ENCODE assay signal across 1 cellular context in the genomic region with DNA sequence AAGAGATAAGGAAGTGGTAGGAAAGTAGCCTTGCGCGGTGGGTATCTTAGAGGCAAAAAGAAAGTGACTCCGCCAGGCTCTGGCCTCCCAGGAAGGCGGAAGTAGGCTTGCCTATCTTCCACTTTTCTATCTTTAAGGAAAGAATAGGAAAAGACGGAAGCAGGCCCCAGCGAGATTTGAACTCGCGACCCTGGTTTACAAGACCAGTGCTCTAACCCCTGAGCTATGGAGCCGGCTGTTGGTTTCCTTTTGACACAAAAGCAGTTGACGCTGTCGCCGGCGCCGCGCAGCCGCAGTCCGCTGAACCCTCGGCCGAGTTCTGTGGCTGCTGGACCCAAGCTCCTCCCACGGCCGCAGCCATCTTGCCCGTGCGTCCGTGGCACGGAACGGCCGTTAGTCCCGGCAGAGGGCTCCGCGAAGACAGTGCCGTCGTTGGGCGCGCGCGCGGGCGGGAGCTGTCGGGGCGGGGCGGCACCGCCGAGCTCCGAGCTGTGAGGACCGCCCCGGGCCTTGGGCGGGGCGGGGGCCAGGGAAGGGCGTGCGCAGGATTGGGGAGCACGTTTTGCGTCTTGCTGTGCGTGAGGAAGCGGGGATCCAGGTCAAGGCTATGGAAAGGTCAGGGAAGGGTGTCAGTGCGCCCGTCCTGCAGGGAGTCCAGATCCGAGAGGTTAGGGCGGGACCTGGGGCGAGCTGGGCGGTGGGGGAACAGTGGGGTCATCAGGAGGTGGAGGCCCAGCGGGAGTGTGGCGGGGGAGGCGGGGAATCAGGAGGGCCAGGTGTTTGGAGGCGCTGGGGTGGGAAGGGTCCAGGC.
A peak's percentile ranks its signal among the peaks of the same experiment; 100 is the strongest.
TF ChIP-seq lines count a peak whose summit lies in the region.

No MANE protein-coding gene starts in this region.

TF ChIP-seq in HepG2, 621 proteins besides CTCF, POLR2A, EP300 and RAD21 (continued from another document and continues in another):
- TF ChIP-seq, protein P1, sequence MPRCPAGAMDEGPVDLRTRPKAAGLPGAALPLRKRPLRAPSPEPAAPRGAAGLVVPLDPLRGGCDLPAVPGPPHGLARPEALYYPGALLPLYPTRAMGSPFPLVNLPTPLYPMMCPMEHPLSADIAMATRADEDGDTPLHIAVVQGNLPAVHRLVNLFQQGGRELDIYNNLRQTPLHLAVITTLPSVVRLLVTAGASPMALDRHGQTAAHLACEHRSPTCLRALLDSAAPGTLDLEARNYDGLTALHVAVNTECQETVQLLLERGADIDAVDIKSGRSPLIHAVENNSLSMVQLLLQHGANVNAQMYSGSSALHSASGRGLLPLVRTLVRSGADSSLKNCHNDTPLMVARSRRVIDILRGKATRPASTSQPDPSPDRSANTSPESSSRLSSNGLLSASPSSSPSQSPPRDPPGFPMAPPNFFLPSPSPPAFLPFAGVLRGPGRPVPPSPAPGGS (CRISPR knock-in tag; IDR thresholded peaks at IDR 0.05): peak; percentile 39
- TF ChIP-seq ZNF672 (CRISPR knock-in tag; IDR thresholded peaks at IDR 0.05): 0 out of 2 replicates have a peak, but pooled peaks have one; percentile 38
- TF ChIP-seq ZNF883 (CRISPR knock-in tag; IDR thresholded peaks at IDR 0.05; ENCODE audit: not compliant biosample characterization): peak; percentile 80
- no peak for TF ChIP-seq ZNF225 (CRISPR knock-in tag; IDR thresholded peaks at IDR 0.05)
- TF ChIP-seq, protein P2, sequence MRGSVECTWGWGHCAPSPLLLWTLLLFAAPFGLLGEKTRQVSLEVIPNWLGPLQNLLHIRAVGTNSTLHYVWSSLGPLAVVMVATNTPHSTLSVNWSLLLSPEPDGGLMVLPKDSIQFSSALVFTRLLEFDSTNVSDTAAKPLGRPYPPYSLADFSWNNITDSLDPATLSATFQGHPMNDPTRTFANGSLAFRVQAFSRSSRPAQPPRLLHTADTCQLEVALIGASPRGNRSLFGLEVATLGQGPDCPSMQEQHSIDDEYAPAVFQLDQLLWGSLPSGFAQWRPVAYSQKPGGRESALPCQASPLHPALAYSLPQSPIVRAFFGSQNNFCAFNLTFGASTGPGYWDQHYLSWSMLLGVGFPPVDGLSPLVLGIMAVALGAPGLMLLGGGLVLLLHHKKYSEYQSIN (CRISPR knock-in tag; IDR thresholded peaks at IDR 0.05; ENCODE audit: borderline replicate concordance): 0 out of 2 replicates have a peak, but pooled peaks have one; percentile 28
- TF ChIP-seq ZNF83 (CRISPR knock-in tag; IDR thresholded peaks at IDR 0.05; ENCODE audit: borderline replicate concordance): no peak; the same call in 1 of the 2 replicates
- TF ChIP-seq ZNF781 (CRISPR knock-in tag; IDR thresholded peaks at IDR 0.05; ENCODE audit: borderline replicate concordance, not compliant biosample characterization): peak; percentile 63
- no peak for TF ChIP-seq EHMT2 (IDR thresholded peaks at IDR 0.05; ENCODE audit: borderline replicate concordance, low read depth, low read length)
- TF ChIP-seq WIZ (CRISPR knock-in tag; IDR thresholded peaks at IDR 0.05): peak; percentile 59; the same call in 1 of the 2 replicates
- no peak for TF ChIP-seq ZBTB21 (CRISPR knock-in tag; IDR thresholded peaks at IDR 0.05)
- TF ChIP-seq SP1 (IDR thresholded peaks at IDR 0.05): no peak
- TF ChIP-seq SP1 (CRISPR knock-in tag; IDR thresholded peaks at IDR 0.05): peak; percentile 61; the same call in 1 of the 2 replicates
- TF ChIP-seq REPIN1 (CRISPR knock-in tag; IDR thresholded peaks at IDR 0.05; ENCODE audit: borderline replicate concordance, low read depth): peak; percentile 91
- TF ChIP-seq, protein P3, sequence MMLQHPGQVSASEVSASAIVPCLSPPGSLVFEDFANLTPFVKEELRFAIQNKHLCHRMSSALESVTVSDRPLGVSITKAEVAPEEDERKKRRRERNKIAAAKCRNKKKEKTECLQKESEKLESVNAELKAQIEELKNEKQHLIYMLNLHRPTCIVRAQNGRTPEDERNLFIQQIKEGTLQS (CRISPR knock-in tag; IDR thresholded peaks at IDR 0.05): peak; percentile 45; the same call in 1 of the 2 replicates
- no peak for TF ChIP-seq ZBTB20 (CRISPR knock-in tag; IDR thresholded peaks at IDR 0.05; ENCODE audit: borderline replicate concordance, low read depth)
- TF ChIP-seq ZNF446 (CRISPR knock-in tag; IDR thresholded peaks at IDR 0.05): peak; percentile 49; the same call in 1 of the 2 replicates
- TF ChIP-seq TBL1XR1 (IDR thresholded peaks at IDR 0.05; ENCODE audit: borderline replicate concordance, low read length, partially characterized antibody): peak; percentile 58
- TF ChIP-seq ZNF468 (CRISPR knock-in tag; IDR thresholded peaks at IDR 0.05): no peak
- TF ChIP-seq, protein P4, sequence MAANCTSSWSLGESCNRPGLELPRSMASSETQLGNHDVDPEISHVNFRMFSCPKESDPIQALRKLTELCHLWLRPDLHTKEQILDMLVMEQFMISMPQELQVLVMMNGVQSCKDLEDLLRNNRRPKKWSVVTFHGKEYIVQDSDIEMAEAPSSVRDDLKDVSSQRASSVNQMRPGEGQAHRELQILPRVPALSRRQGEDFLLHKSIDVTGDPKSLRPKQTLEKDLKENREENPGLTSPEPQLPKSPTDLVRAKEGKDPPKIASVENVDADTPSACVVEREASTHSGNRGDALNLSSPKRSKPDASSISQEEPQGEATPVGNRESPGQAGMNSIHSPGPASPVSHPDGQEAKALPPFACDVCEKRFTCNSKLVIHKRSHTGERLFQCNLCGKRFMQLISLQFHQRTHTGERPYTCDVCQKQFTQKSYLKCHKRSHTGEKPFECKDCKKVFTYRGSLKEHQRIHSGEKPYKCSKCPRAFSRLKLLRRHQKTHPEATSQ (CRISPR knock-in tag; IDR thresholded peaks at IDR 0.05; ENCODE audit: borderline replicate concordance): peak; percentile 74
- TF ChIP-seq, protein P5, sequence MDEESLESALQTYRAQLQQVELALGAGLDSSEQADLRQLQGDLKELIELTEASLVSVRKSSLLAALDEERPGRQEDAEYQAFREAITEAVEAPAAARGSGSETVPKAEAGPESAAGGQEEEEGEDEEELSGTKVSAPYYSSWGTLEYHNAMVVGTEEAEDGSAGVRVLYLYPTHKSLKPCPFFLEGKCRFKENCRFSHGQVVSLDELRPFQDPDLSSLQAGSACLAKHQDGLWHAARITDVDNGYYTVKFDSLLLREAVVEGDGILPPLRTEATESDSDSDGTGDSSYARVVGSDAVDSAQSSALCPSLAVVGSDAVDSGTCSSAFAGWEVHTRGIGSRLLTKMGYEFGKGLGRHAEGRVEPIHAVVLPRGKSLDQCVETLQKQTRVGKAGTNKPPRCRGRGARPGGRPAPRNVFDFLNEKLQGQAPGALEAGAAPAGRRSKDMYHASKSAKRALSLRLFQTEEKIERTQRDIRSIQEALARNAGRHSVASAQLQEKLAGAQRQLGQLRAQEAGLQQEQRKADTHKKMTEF (CRISPR knock-in tag; IDR thresholded peaks at IDR 0.05): peak; percentile 71; the same call in 1 of the 2 replicates
- TF ChIP-seq, protein P6, sequence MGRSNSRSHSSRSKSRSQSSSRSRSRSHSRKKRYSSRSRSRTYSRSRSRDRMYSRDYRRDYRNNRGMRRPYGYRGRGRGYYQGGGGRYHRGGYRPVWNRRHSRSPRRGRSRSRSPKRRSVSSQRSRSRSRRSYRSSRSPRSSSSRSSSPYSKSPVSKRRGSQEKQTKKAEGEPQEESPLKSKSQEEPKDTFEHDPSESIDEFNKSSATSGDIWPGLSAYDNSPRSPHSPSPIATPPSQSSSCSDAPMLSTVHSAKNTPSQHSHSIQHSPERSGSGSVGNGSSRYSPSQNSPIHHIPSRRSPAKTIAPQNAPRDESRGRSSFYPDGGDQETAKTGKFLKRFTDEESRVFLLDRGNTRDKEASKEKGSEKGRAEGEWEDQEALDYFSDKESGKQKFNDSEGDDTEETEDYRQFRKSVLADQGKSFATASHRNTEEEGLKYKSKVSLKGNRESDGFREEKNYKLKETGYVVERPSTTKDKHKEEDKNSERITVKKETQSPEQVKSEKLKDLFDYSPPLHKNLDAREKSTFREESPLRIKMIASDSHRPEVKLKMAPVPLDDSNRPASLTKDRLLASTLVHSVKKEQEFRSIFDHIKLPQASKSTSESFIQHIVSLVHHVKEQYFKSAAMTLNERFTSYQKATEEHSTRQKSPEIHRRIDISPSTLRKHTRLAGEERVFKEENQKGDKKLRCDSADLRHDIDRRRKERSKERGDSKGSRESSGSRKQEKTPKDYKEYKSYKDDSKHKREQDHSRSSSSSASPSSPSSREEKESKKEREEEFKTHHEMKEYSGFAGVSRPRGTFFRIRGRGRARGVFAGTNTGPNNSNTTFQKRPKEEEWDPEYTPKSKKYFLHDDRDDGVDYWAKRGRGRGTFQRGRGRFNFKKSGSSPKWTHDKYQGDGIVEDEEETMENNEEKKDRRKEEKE (IDR thresholded peaks at IDR 0.05): no peak
- TF ChIP-seq, protein P7, sequence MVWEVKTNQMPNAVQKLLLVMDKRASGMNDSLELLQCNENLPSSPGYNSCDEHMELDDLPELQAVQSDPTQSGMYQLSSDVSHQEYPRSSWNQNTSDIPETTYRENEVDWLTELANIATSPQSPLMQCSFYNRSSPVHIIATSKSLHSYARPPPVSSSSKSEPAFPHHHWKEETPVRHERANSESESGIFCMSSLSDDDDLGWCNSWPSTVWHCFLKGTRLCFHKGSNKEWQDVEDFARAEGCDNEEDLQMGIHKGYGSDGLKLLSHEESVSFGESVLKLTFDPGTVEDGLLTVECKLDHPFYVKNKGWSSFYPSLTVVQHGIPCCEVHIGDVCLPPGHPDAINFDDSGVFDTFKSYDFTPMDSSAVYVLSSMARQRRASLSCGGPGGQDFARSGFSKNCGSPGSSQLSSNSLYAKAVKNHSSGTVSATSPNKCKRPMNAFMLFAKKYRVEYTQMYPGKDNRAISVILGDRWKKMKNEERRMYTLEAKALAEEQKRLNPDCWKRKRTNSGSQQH (CRISPR knock-in tag; IDR thresholded peaks at IDR 0.05; ENCODE audit: low read depth): no peak
- peak; percentile 86 for TF ChIP-seq PHF21A (CRISPR knock-in tag; IDR thresholded peaks at IDR 0.05)
- TF ChIP-seq SIN3A (IDR thresholded peaks at IDR 0.05; ENCODE audit: borderline replicate concordance, low read depth, low read length): peak; percentile 59; the same call in 1 of the 2 replicates
- TF ChIP-seq, protein P8, sequence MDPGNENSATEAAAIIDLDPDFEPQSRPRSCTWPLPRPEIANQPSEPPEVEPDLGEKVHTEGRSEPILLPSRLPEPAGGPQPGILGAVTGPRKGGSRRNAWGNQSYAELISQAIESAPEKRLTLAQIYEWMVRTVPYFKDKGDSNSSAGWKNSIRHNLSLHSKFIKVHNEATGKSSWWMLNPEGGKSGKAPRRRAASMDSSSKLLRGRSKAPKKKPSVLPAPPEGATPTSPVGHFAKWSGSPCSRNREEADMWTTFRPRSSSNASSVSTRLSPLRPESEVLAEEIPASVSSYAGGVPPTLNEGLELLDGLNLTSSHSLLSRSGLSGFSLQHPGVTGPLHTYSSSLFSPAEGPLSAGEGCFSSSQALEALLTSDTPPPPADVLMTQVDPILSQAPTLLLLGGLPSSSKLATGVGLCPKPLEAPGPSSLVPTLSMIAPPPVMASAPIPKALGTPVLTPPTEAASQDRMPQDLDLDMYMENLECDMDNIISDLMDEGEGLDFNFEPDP (CRISPR knock-in tag; conservative IDR thresholded peaks at IDR 0.05): no peak
- TF ChIP-seq CBX1 (IDR thresholded peaks at IDR 0.05; ENCODE audit: low read depth): no peak
- TF ChIP-seq, protein P9, sequence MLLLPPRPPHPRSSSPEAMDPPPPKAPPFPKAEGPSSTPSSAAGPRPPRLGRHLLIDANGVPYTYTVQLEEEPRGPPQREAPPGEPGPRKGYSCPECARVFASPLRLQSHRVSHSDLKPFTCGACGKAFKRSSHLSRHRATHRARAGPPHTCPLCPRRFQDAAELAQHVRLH (CRISPR knock-in tag; IDR thresholded peaks at IDR 0.05; ENCODE audit: borderline replicate concordance, low read depth): peak; percentile 30; the same call in 1 of the 2 replicates
- no peak for TF ChIP-seq KLF9 (CRISPR knock-in tag; IDR thresholded peaks at IDR 0.05; ENCODE audit: low read depth)
- no peak for TF ChIP-seq MYNN (CRISPR knock-in tag; IDR thresholded peaks at IDR 0.05; ENCODE audit: low read depth)
- TF ChIP-seq ZNF788 (CRISPR knock-in tag; IDR thresholded peaks at IDR 0.05; ENCODE audit: borderline replicate concordance): peak; percentile 65; the same call in 1 of the 2 replicates
- TF ChIP-seq ZNF235 (CRISPR knock-in tag; IDR thresholded peaks at IDR 0.05; ENCODE audit: borderline replicate concordance): peak; percentile 70; the same call in 1 of the 2 replicates
- 0 out of 2 replicates have a peak, but pooled peaks have one; percentile 26 for TF ChIP-seq ZBTB3 (CRISPR knock-in tag; IDR thresholded peaks at IDR 0.05; ENCODE audit: borderline replicate concordance, low read depth)
- TF ChIP-seq GATAD2A (CRISPR knock-in tag; IDR thresholded peaks at IDR 0.05): peak; percentile 44; the same call in 1 of the 2 replicates
- TF ChIP-seq, protein P10, sequence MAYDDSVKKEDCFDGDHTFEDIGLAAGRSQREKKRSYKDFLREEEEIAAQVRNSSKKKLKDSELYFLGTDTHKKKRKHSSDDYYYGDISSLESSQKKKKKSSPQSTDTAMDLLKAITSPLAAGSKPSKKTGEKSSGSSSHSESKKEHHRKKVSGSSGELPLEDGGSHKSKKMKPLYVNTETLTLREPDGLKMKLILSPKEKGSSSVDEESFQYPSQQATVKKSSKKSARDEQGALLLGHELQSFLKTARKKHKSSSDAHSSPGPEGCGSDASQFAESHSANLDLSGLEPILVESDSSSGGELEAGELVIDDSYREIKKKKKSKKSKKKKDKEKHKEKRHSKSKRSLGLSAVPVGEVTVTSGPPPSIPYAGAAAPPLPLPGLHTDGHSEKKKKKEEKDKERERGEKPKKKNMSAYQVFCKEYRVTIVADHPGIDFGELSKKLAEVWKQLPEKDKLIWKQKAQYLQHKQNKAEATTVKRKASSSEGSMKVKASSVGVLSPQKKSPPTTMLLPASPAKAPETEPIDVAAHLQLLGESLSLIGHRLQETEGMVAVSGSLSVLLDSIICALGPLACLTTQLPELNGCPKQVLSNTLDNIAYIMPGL (CRISPR knock-in tag; IDR thresholded peaks at IDR 0.05; ENCODE audit: borderline replicate concordance in 1 of 2, low read depth in 1 of 2): peak; percentile 98 to 99
- 0 out of 2 replicates have a peak, but pooled peaks have one; percentile 9 for TF ChIP-seq XBP1 (CRISPR knock-in tag; IDR thresholded peaks at IDR 0.05)
- TF ChIP-seq, protein P11, sequence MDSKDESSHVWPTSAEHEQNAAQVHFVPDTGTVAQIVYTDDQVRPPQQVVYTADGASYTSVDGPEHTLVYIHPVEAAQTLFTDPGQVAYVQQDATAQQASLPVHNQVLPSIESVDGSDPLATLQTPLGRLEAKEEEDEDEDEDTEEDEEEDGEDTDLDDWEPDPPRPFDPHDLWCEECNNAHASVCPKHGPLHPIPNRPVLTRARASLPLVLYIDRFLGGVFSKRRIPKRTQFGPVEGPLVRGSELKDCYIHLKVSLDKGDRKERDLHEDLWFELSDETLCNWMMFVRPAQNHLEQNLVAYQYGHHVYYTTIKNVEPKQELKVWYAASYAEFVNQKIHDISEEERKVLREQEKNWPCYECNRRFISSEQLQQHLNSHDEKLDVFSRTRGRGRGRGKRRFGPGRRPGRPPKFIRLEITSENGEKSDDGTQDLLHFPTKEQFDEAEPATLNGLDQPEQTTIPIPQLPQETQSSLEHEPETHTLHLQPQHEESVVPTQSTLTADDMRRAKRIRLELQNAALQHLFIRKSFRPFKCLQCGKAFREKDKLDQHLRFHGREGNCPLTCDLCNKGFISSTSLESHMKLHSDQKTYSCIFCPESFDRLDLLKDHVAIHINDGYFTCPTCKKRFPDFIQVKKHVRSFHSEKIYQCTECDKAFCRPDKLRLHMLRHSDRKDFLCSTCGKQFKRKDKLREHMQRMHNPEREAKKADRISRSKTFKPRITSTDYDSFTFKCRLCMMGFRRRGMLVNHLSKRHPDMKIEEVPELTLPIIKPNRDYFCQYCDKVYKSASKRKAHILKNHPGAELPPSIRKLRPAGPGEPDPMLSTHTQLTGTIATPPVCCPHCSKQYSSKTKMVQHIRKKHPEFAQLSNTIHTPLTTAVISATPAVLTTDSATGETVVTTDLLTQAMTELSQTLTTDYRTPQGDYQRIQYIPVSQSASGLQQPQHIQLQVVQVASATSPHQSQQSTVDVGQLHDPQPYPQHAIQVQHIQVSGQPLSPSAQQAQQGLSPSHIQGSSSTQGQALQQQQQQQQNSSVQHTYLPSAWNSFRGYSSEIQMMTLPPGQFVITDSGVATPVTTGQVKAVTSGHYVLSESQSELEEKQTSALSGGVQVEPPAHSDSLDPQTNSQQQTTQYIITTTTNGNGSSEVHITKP (CRISPR knock-in tag; IDR thresholded peaks at IDR 0.05; ENCODE audit: low read depth): no peak
- peak; percentile 97 for TF ChIP-seq TMF1 (CRISPR knock-in tag; IDR thresholded peaks at IDR 0.05; ENCODE audit: low read depth)
